Comparison of ENCODE assay signal across 12 cellular contexts in the genomic region with DNA sequence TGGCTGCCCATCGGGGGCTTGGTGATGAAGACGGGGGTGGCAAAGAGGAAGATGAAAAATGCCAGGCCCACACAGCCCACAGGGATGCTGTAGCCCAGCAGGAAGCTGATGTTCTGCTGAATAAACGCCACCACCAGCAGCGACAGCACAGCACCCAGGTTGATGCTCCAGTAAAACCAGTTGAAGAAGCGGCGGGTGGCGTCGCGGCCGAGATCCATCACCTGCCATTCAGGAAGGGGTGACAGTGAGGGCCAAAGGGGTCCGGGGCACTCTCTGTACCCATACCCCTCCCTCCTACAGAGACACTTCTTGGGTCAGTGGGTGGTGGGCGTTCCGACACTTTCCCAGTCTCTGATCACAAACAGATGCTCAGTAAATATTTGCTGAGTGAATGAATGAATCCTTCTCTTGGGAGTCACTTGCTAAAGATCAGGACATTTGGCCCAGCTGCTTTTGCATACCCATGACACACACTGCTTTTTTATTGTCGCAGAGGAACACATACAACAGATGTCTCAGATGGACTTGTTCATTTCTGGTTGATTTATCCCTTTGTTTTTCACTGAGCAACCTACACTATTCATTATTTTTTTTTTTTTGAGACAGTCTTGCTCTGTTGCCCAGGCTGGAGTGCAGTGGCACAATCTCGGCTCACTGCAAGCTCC. TPM values are rescaled to one million over a fixed set of nuclear protein-coding genes. Genes with fewer than 3 reads are reported as not detected.
"Had no signal": no experiment of that assay in that cellular context is flagged by ENCODE, and none has a peak within 500 bp of the region (broad histone marks: within the 10 kb centered on the region; RNA-seq: fewer than 3 reads in every experiment).

No MANE protein-coding gene starts in this region.

- H3K9me3 ChIP-seq: colonic mucosa, heart left ventricle had no signal

- DNase-seq: activated CD4-positive, alpha-beta T cell treated with anti-CD3 and anti-CD28 coated beads for 48 hours; activated naive CD4-positive, alpha-beta T cell treated with Interleukin-2 at 50 U/mL for 16 hours; activated naive CD8-positive, alpha-beta T cell treated with anti-CD3 and anti-CD28 coated beads, Interleukin-2, amount 50 U/mL, for 24 hours; colonic mucosa; effector CD4-positive, alpha-beta T cell; foreskin melanocyte; heart left ventricle had no signal

- H3K4me3 Mint-ChIP-seq: activated naive CD8-positive, alpha-beta T cell treated with anti-CD3 and anti-CD28 coated beads, Interleukin-2, amount 50 U/mL, for 24 hours; natural killer cell treated with Interleukin-12 subunit alpha and Interleukin-12 subunit beta and Interleukin-15 and Interleukin-18, amount 100 ng/mL, for 72 hours had no signal

- ATAC-seq: activated naive CD8-positive, alpha-beta T cell treated with anti-CD3 and anti-CD28 coated beads, Interleukin-2, amount 50 U/mL, for 24 hours; heart left ventricle; natural killer cell treated with Interleukin-12 subunit alpha and Interleukin-12 subunit beta and Interleukin-15 and Interleukin-18, amount 100 ng/mL, for 72 hours had no signal

- H3K27ac Mint-ChIP-seq: activated naive CD8-positive, alpha-beta T cell treated with anti-CD3 and anti-CD28 coated beads, Interleukin-2, amount 50 U/mL, for 24 hours; natural killer cell treated with Interleukin-12 subunit alpha and Interleukin-12 subunit beta and Interleukin-15 and Interleukin-18, amount 100 ng/mL, for 72 hours had no signal

- H3K36me3 Mint-ChIP-seq: natural killer cell treated with Interleukin-12 subunit alpha and Interleukin-12 subunit beta and Interleukin-15 and Interleukin-18, amount 100 ng/mL, for 72 hours had no signal

- H3K9me3 Mint-ChIP-seq: activated naive CD8-positive, alpha-beta T cell treated with anti-CD3 and anti-CD28 coated beads, Interleukin-2, amount 50 U/mL, for 24 hours; natural killer cell treated with Interleukin-12 subunit alpha and Interleukin-12 subunit beta and Interleukin-15 and Interleukin-18, amount 100 ng/mL, for 72 hours had no signal

RNA-seq across cellular contexts. Expression of a gene that starts 24.7 kb away (rescaled TPM):
- total RNA-seq: endothelial cell of umbilical vein, lung microvascular endothelial cell, osteoblast, renal cortical epithelial cell had no signal
